In genomic region chr17:77087650-77088454, GRCh38 we compare ENCODE assay signal across 8 cellular contexts. TPM values are rescaled to one million over a fixed set of nuclear protein-coding genes. Genes with fewer than 3 reads are reported as not detected.
DNase-seq lines count a peak whose midpoint lies in the region; ATAC-seq, FAIRE-seq and TF ChIP-seq lines count a peak whose summit lies in the region.

No MANE protein-coding gene starts in this region.

- 49 to 63% (median 63%) methylated on average over 16 of the region's 16 CpGs for WGBS in small intestine, 3 donors

- no peaks in the 10 kb centered on the region for H3K27me3 ChIP-seq in foreskin keratinocyte
- H3K27me3 ChIP-seq in small intestine (ENCODE audit: control insufficient read depth in 2 of 2, insufficient read depth in 2 of 2, low read length in 2 of 2) = no peaks in the 10 kb centered on the region

- DNase-seq in foreskin keratinocyte = no peak
- no peak for DNase-seq in small intestine
- no peak for DNase-seq in G401 (ENCODE audit: low spot score)
- no peak for DNase-seq in NCI-H1436 (lab: John Stamatoyannopoulos, UW)
- DNase-seq in mucosa of gallbladder (ENCODE audit: low spot score) = no peak
- DNase-seq in effector CD4-positive, alpha-beta T cell = no peak

- ATAC-seq in GM21576 (IDR thresholded peaks at IDR 0.05; ENCODE audit: unreplicated experiment) (peak; percentile 6), foreskin keratinocyte (no peak)

- H3K4me3 ChIP-seq in WI38 (ENCODE audit: low read depth, low read length) (peak overlapping the region; percentile 94), small intestine (ENCODE audit: low read depth in 1 of 2, low read length in 2 of 2) (peak overlapping the region in 1 of 2 donors; percentile 84)

- no peaks in the 10 kb centered on the region for H3K9me3 ChIP-seq in small intestine (ENCODE audit: control insufficient read depth, low read depth)

- TF ChIP-seq CTCF in WI38 (IDR thresholded peaks at IDR 0.05; ENCODE audit: low read depth, low read length) = no peak
- no peak for TF ChIP-seq CTCF in foreskin keratinocyte (conservative IDR thresholded peaks at IDR 0.05)

- H3K27ac ChIP-seq in foreskin keratinocyte = peak overlapping the region; percentile 64
- H3K27ac ChIP-seq in small intestine (ENCODE audit: low read depth in 1 of 2, low read length in 1 of 2) = peak overlapping the region; percentile 2 to 87

- H3K4me1 ChIP-seq in foreskin keratinocyte (no peaks in the 10 kb centered on the region), small intestine (ENCODE audit: control insufficient read depth in 2 of 2, insufficient read depth in 1 of 2, low read depth in 1 of 2, low read length in 1 of 2) (peaks cover 4% of the 10 kb centered on the region in 2 donors)

- FAIRE-seq in small intestine (lab: Jason Lieb, UNC) = no peak

- H3K36me3 ChIP-seq in small intestine (ENCODE audit: control insufficient read depth in 2 of 2, insufficient read depth in 2 of 2, low read length in 2 of 2) = peaks cover under 1 to 4% of the 10 kb centered on the region in 2 donors

- in situ Hi-C loops in G401 (cut with HindIII; ENCODE audit: low sequenced_read_pairs) = no loop called here

RNA-seq across cellular contexts. Expression of gene SEC14L1, which starts 52.9 kb away (rescaled TPM):
- total RNA-seq in foreskin keratinocyte (36.9 and 53.3 TPM in 2 replicates), mucosa of gallbladder (71.2 TPM)
- polyA plus RNA-seq in foreskin keratinocyte (20.2 and 24.2 TPM in 2 replicates), small intestine (10 to 100 TPM; 14.5 to 27.4 (median 17.8) TPM)
- 48.1 and 58.3 TPM in 2 replicates for total RNA-seq in G401 (2014; rRNA removed; shearing (Covaris generic))
